In the genomic region with DNA sequence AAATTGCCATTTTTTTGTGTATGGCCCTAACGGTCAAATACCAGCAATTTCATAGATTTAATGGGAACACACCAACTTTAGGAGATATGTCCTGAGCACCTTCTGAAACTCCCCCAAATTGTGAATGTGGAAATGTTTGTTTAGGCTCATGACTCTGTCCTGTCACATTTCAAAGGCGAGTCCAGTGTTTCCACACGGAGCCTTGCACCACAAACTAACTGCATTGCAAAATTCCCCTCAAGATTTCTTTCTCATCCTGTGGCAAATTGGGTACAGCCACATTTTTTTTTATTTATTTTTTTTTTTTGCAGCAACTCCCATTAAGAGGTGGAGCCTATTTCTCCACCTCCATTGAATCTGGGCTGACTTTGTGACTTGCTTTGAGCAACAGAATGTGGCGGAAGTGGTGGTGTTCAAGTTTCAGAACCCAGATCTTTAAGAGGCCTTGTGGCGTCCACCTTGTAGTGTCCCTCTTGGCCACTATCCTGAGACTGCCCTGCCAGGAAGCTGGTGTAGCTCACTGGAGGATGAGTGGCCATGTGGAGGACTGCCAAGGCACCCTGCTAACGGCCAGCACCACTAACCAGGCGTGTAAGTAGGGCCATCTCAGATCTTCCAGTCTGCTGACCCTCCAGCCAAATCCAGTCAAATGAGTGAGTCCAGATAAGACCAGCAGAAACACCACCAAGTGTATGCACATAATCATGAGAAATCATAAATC, we compare ENCODE assay signal across 20 cellular contexts.
DNase-seq lines count a peak whose midpoint lies in the region; ATAC-seq and TF ChIP-seq lines count a peak whose summit lies in the region.
"Had no signal": no experiment of that assay in that cellular context is flagged by ENCODE, and none has a peak within 500 bp of the region (broad histone marks: within the 10 kb centered on the region; RNA-seq: fewer than 3 reads in every experiment).

No MANE protein-coding gene starts in this region.

- CTCF ChIA-PET in IMR-90 (lab: Yijun Ruan, JAX): no interaction called here

- H3K27me3 ChIP-seq in IMR-90 (ENCODE audit: control insufficient read depth, insufficient read depth, low read length): 0 out of 2 replicates have a peak, but pooled peaks cover 2% of the 10 kb centered on the region
- no peaks in the 10 kb centered on the region for H3K27me3 ChIP-seq in neutrophil

- no peaks in the 10 kb centered on the region for H4K20me1 ChIP-seq in IMR-90 (ENCODE audit: insufficient read depth, low read length)

- H4K8ac ChIP-seq in IMR-90 (ENCODE audit: low read depth in 2 of 2, low read length in 2 of 2): no peak overlapping the region

- no peak overlapping the region for H3K9ac ChIP-seq in IMR-90 (ENCODE audit: low read depth, low read length)

- POLR2A ChIA-PET in IMR-90 (lab: Charles Lee; ENCODE audit: unreplicated experiment): no interaction called here

- no peak overlapping the region for H2BK5ac ChIP-seq in IMR-90 (ENCODE audit: low read depth, low read length, poor library complexity, severe bottlenecking)

- in situ Hi-C loops in IMR-90 (cut with MboI; ENCODE audit: low sequenced_read_pairs): no loop called here

- no peak overlapping the region for H3K23ac ChIP-seq in IMR-90 (ENCODE audit: low read depth, low read length)

- no CpG with 5 or more reads among the region's 7 CpGs for WGBS in IMR-90 (ENCODE audit: extremely low coverage in 2 of 2, insufficient read length in 1 of 2), 2 experiments

- no peak overlapping the region for H2BK15ac ChIP-seq in IMR-90 (ENCODE audit: low read depth, low read length)

- no peak overlapping the region for H3K14ac ChIP-seq in IMR-90 (replicated peaks; ENCODE audit: low read depth, low read length)

- H3K4me3 ChIP-seq in IMR-90 (ENCODE audit: insufficient read depth, low read depth, low read length): no peak overlapping the region
- peak overlapping the region in 1 of 2 experiments; percentile 7 for H3K4me3 ChIP-seq in neutrophil (ENCODE audit: low read depth in 1 of 2, low read length in 1 of 2)

- peaks cover 6% of the 10 kb centered on the region for H3K27me3 Mint-ChIP-seq in T-helper 17 cell

- dilution Hi-C loops in IMR-90 (cut with HindIII; ENCODE audit: low sequenced_read_pairs, unreplicated experiment): no loop called here

- no peaks in the 10 kb centered on the region for H3K36me3 Mint-ChIP-seq in T-helper 17 cell (ENCODE audit: low read depth)
- H3K36me3 Mint-ChIP-seq: CD4-positive, CD25-positive, alpha-beta regulatory T cell had no signal

- no TSS peak for BruUV-seq in IMR-90 (replicated peaks; lab: Mats Ljungman, UMichigan)

- no peak overlapping the region for H3K56ac ChIP-seq in IMR-90 (ENCODE audit: extremely low read depth, insufficient read depth, low read length)

- no peak for TF ChIP-seq POLR2A in IMR-90 (IDR thresholded peaks at IDR 0.05; ENCODE audit: low read depth, low read length)

- no peak for TF ChIP-seq RAD21 in IMR-90 (IDR thresholded peaks at IDR 0.05; ENCODE audit: low read length)

- no peak overlapping the region for H2AK9ac ChIP-seq in IMR-90 (replicated peaks; ENCODE audit: low read depth, low read length, poor library complexity)

- no peak overlapping the region for H3K27ac ChIP-seq in IMR-90 (ENCODE audit: insufficient read depth, low read length)
- H3K27ac ChIP-seq in neutrophil: peak overlapping the region; percentile 81

- no peak overlapping the region for H2AFZ ChIP-seq in IMR-90 (replicated peaks; ENCODE audit: low read length, poor library complexity)

- H3K79me1 ChIP-seq in IMR-90 (ENCODE audit: low read depth in 1 of 2, low read length in 2 of 2): no peaks in the 10 kb centered on the region

- H4K91ac ChIP-seq in IMR-90 (ENCODE audit: insufficient read depth, low read depth, low read length): no peak overlapping the region; the same call in 1 of the 2 replicates

- H2BK20ac ChIP-seq in IMR-90 (ENCODE audit: low read depth, low read length): no peak overlapping the region

- H2AK5ac ChIP-seq in IMR-90 (ENCODE audit: low read depth, low read length): no peak overlapping the region

- H3K27ac Mint-ChIP-seq in T-helper 17 cell: no peak overlapping the region
- H3K27ac Mint-ChIP-seq: CD4-positive, CD25-positive, alpha-beta regulatory T cell; endodermal cell had no signal

- no peak overlapping the region for H2BK120ac ChIP-seq in IMR-90 (ENCODE audit: low read depth, low read length)

- no peaks in the 10 kb centered on the region for H3K36me3 ChIP-seq in IMR-90 (ENCODE audit: control insufficient read depth, insufficient read depth, low read length)
- H3K36me3 ChIP-seq in neutrophil: no peaks in the 10 kb centered on the region

- no peak overlapping the region for H4K5ac ChIP-seq in IMR-90 (ENCODE audit: low read depth, low read length)

- DNase-seq in AG20443 (ENCODE audit: low spot score): peak; percentile 18
- DNase-seq in IMR-90: no peak
- DNase-seq in astrocyte of the hippocampus (ENCODE audit: low read depth, low spot score): peak; percentile 42
- no peak for DNase-seq in T-helper 17 cell
- no peak for DNase-seq in RPMI8226
- DNase-seq: activated CD4-positive, alpha-beta T cell treated with anti-CD3 and anti-CD28 coated beads for 1 hour; activated CD8-positive, alpha-beta memory T cell treated with anti-CD3 and anti-CD28 coated beads, Interleukin-2, amount 50 U/mL, for 4 hours; activated naive CD4-positive, alpha-beta T cell treated with Interleukin-2 at 50 U/mL for 16 hours; CD4-positive, CD25-positive, alpha-beta regulatory T cell; DND-41; endodermal cell; mesendoderm; NCI-H2081 treated with DMSO at 0.1 percent for 48 hours; NCI-H526 treated with DMSO at 0.1 percent for 48 hours; stimulated activated CD4-positive, alpha-beta T cell treated with anti-CD3 and anti-CD28 coated beads, Interleukin-2, amount 100 ng/mL, for 48 hours had no signal

- no peak overlapping the region for H3K4me2 ChIP-seq in IMR-90 (ENCODE audit: low read depth, low read length)

- no peak overlapping the region for H3K4me3 Mint-ChIP-seq in T-helper 17 cell
- H3K4me3 Mint-ChIP-seq: CD4-positive, CD25-positive, alpha-beta regulatory T cell; endodermal cell; neural crest cell had no signal

- ATAC-seq in IMR-90 (ENCODE audit: low read depth): no peak
- no peak for ATAC-seq in GM19351 (IDR thresholded peaks at IDR 0.05; ENCODE audit: unreplicated experiment)
- ATAC-seq in GM21723 (IDR thresholded peaks at IDR 0.05; ENCODE audit: unreplicated experiment): no peak
- ATAC-seq in T-helper 17 cell: no peak
- ATAC-seq: right cardiac atrium had no signal

- 0 out of 2 replicates have a peak overlapping the region, but pooled peaks have one; percentile 16 for H3K18ac ChIP-seq in IMR-90 (ENCODE audit: low read depth, low read length)

- intact Hi-C loops in IMR-90 (cut with micrococcal nuclease): no loop called here

- H3K4me1 ChIP-seq in IMR-90 (ENCODE audit: control insufficient read depth, insufficient read depth, low read length) (peaks cover 11% of the 10 kb centered on the region), neutrophil (ENCODE audit: control insufficient read depth in 1 of 2, insufficient read depth in 1 of 2, low read depth in 1 of 2, low read length in 1 of 2) (peaks cover 28% of the 10 kb centered on the region in 2 experiments)

- no peak overlapping the region for H3K4ac ChIP-seq in IMR-90 (ENCODE audit: low read depth, low read length)

- H3K4me1 Mint-ChIP-seq in T-helper 17 cell: peaks cover 4% of the 10 kb centered on the region
- H3K4me1 Mint-ChIP-seq: CD4-positive, CD25-positive, alpha-beta regulatory T cell had no signal

- H3K9me3 ChIP-seq in IMR-90 (ENCODE audit: control insufficient read depth, insufficient read depth, low read length) (no peaks in the 10 kb centered on the region), neutrophil (no peaks in the 10 kb centered on the region), T-helper 17 cell (ENCODE audit: control insufficient read depth, low read length, poor library complexity, severe bottlenecking) (no peaks in the 10 kb centered on the region)

- TF ChIP-seq CTCF in IMR-90 (conservative IDR thresholded peaks at IDR 0.05; ENCODE audit: low read depth, low read length) (no peak), neutrophil (IDR thresholded peaks at IDR 0.05) (no peak)

- peaks cover 7% of the 10 kb centered on the region; the same call in 1 of the 2 replicates for H3K9me1 ChIP-seq in IMR-90 (ENCODE audit: insufficient read depth, low read length)

TF ChIP-seq in IMR-90, 13 proteins besides CTCF, POLR2A, EP300 and RAD21:
- TF ChIP-seq RCOR1 (IDR thresholded peaks at IDR 0.05; ENCODE audit: insufficient replicate concordance, low read length): no peak
- peak; percentile 9; the same call in 1 of the 2 replicates for TF ChIP-seq CEBPB (IDR thresholded peaks at IDR 0.05; ENCODE audit: low read depth, low read length)

Comparison
In these comparisons a context has a peak if more than half of its experiments do, and no peak if none do; other contexts are left out.
1. DNase-seq: peak in AG20443 (single experiment) and astrocyte of the hippocampus (single experiment); none in IMR-90 (single experiment), T-helper 17 cell (0 of 3) and RPMI8226 (single experiment).